In genomic region chr7:23247101-23247601, GRCh38 we compare ENCODE assay signal across 10 cellular contexts. TPM values are rescaled to one million over a fixed set of nuclear protein-coding genes. Genes with fewer than 3 reads are reported as not detected.
DNase-seq lines count a peak whose midpoint lies in the region; ATAC-seq, FAIRE-seq and TF ChIP-seq lines count a peak whose summit lies in the region.
"Had no signal": no experiment of that assay in that cellular context is flagged by ENCODE, and none has a peak within 500 bp of the region (broad histone marks: within the 10 kb centered on the region; RNA-seq: fewer than 3 reads in every experiment).

No MANE protein-coding gene starts in this region.

- H3K9ac ChIP-seq in K562 (ENCODE audit: insufficient read depth in 1 of 2, low read depth in 2 of 2, low read length in 2 of 2): 0 out of 4 replicates have a peak overlapping the region, but pooled peaks of 1 of the 2 experiments have one; percentile 29

- in situ Hi-C loops in K562 (cut with MboI): no loop called here

- no peak overlapping the region for H3K4me2 ChIP-seq in K562 (ENCODE audit: insufficient read depth, low read length)
- H3K4me2 ChIP-seq in OCI-LY7 (ENCODE audit: low read length): no peak overlapping the region

- no peaks in the 10 kb centered on the region for H3K79me2 ChIP-seq in K562 (ENCODE audit: control insufficient read depth, insufficient read depth, low read length)
- H3K79me2 ChIP-seq in OCI-LY7 (ENCODE audit: insufficient read depth, low read depth, low read length): no peaks in the 10 kb centered on the region

- H3K4me3 ChIP-seq in BJ (ENCODE audit: low read depth, low read length) (peak overlapping the region; percentile 42), K562 (no peak overlapping the region), ovary (peak overlapping the region; percentile 26), OCI-LY7 (ENCODE audit: low read depth, low read length, poor library complexity, severe bottlenecking) (no peak overlapping the region)
- H3K4me3 ChIP-seq in CD8-positive, alpha-beta T cell (ENCODE audit: low read depth, low read length): no peak overlapping the region

- no peak for ATAC-seq in K562
- peak; percentile 46 for ATAC-seq in left ventricle myocardium superior
- ATAC-seq in HG03565 (IDR thresholded peaks at IDR 0.05; ENCODE audit: unreplicated experiment): no peak
- ATAC-seq in CD8-positive, alpha-beta T cell: no peak

- 30% methylated on average over 6 of the region's 6 CpGs for WGBS in K562 (ENCODE audit: insufficient coverage, low coverage, missing lambda C conversion rate)
- 42 to 63% (median 59%) methylated on average over 6 of the region's 6 CpGs for WGBS in ovary, 3 donors

- peaks cover 8% of the 10 kb centered on the region for H3K9me3 Mint-ChIP-seq in CD8-positive, alpha-beta T cell

- H3K27ac ChIP-seq in K562 (ENCODE audit: extremely low read depth, low read depth, low read length) (no peak overlapping the region), ovary (peak overlapping the region; percentile 49 to 50), OCI-LY7 (ENCODE audit: low read depth, low read length, poor library complexity, severe bottlenecking) (no peak overlapping the region)
- no peak overlapping the region for H3K27ac ChIP-seq in CD8-positive, alpha-beta T cell (ENCODE audit: low read depth, low read length)
- H3K27ac ChIP-seq: C4-2B had no signal

- peaks cover 2 to 10% of the 10 kb centered on the region in 2 experiments; a peak in 2 of 5 replicates for H3K4me1 ChIP-seq in K562 (replicated peaks in 1 of 2; ENCODE audit: control insufficient read depth in 2 of 2, insufficient read depth in 2 of 2, low read length in 2 of 2)
- no peaks in the 10 kb centered on the region for H3K4me1 ChIP-seq in ovary (ENCODE audit: insufficient read depth)
- H3K4me1 ChIP-seq in OCI-LY7 (ENCODE audit: insufficient read depth, low read length, poor library complexity, severe bottlenecking): no peaks in the 10 kb centered on the region
- peaks cover 3% of the 10 kb centered on the region for H3K4me1 ChIP-seq in CD8-positive, alpha-beta T cell (ENCODE audit: insufficient read depth, low read length)

- TF ChIP-seq RAD21 in K562 (CRISPR knock-in tag; conservative IDR thresholded peaks at IDR 0.05 in 1 of 2, IDR thresholded peaks at IDR 0.05 in 1 of 2): no peak

- H3K36me3 ChIP-seq in BJ (ENCODE audit: control insufficient read depth, insufficient read depth, low read length) (no peaks in the 10 kb centered on the region), K562 (ENCODE audit: control insufficient read depth, insufficient read depth, low read length) (no peaks in the 10 kb centered on the region), ovary (no peaks in the 10 kb centered on the region), OCI-LY7 (ENCODE audit: insufficient read depth, low read length) (no peaks in the 10 kb centered on the region)
- H3K36me3 ChIP-seq in CD8-positive, alpha-beta T cell (ENCODE audit: insufficient read depth, low read length): no peaks in the 10 kb centered on the region

- H3K9me2 ChIP-seq in OCI-LY7 (ENCODE audit: insufficient read depth, low read length): no peaks in the 10 kb centered on the region

- H3K27me3 ChIP-seq in BJ (ENCODE audit: control insufficient read depth, insufficient read depth, low read length): no peaks in the 10 kb centered on the region
- peaks cover 0 to 10% of the 10 kb centered on the region in 2 experiments; a peak in 4 of 5 replicates for H3K27me3 ChIP-seq in K562 (ENCODE audit: control insufficient read depth in 2 of 2, insufficient read depth in 2 of 2, low read length in 2 of 2)
- H3K27me3 ChIP-seq in ovary: no peaks in the 10 kb centered on the region
- H3K27me3 ChIP-seq in CD8-positive, alpha-beta T cell (ENCODE audit: insufficient read depth, low read length): peaks cover 8% of the 10 kb centered on the region

- H3K27me3 Mint-ChIP-seq in CD8-positive, alpha-beta T cell (ENCODE audit: low read depth): peaks cover 56% of the 10 kb centered on the region

- TF ChIP-seq POLR2A in K562 (conservative IDR thresholded peaks at IDR 0.05) (no peak), ovary (IDR thresholded peaks at IDR 0.05) (no peak)

- TF ChIP-seq CTCF in BJ (IDR thresholded peaks at IDR 0.05; ENCODE audit: insufficient read depth, low read depth, low read length) (no peak), K562 (IDR thresholded peaks at IDR 0.05 in 2 of 3, conservative IDR thresholded peaks at IDR 0.05 in 1 of 3; ENCODE audit: insufficient read depth in 2 of 3, low read depth in 1 of 3, low read length in 3 of 3) (no peak), ovary (IDR thresholded peaks at IDR 0.05) (no peak), OCI-LY7 (conservative IDR thresholded peaks at IDR 0.05; ENCODE audit: low read length) (no peak)
- TF ChIP-seq CTCF in CD8-positive, alpha-beta T cell (IDR thresholded peaks at IDR 0.05): no peak

- no peak for FAIRE-seq in K562 (lab: Jason Lieb, UNC)

- intact Hi-C loops in K562 (cut with micrococcal nuclease) (no loop called here), left ventricle myocardium superior (cut with micrococcal nuclease) (no loop called here), ovary (cut with DNase I) (loop anchor here in 1 of 4 donors (10.0 kb wide), 1 partner anchor 62 kb away; the partner anchor contains the start of gene NUP42), OCI-LY7 (cut with micrococcal nuclease; ENCODE audit: unreplicated experiment) (no loop called here)
- intact Hi-C loops in CD8-positive, alpha-beta T cell (cut with DNase I, micrococcal nuclease): no loop called here

- no peak overlapping the region for H3K4me3 Mint-ChIP-seq in CD8-positive, alpha-beta T cell

- H3K9me3 ChIP-seq in K562 (replicated peaks; ENCODE audit: control insufficient read depth, insufficient read depth, low read depth, low read length): no peaks in the 10 kb centered on the region
- peaks cover 0 to 5% of the 10 kb centered on the region in 2 donors for H3K9me3 ChIP-seq in ovary
- H3K9me3 ChIP-seq in OCI-LY7 (ENCODE audit: low read length): no peaks in the 10 kb centered on the region
- no peaks in the 10 kb centered on the region for H3K9me3 ChIP-seq in CD8-positive, alpha-beta T cell (ENCODE audit: low read length)

- BruUV-seq in K562 (replicated peaks; lab: Mats Ljungman, UMichigan) (no TSS peak), OCI-LY7 (replicated peaks; lab: Mats Ljungman, UMichigan) (no TSS peak)

- POLR2A ChIA-PET in BJ (lab: Charles Lee) (no interaction called here), K562 (lab: Yijun Ruan, JAX) (interaction anchor here (0.6 to 1.1 kb wide), 4 partner anchors 9 to 419 kb away, joined by 3 read pairs; no protein-coding TSS in a partner anchor), OCI-LY7 (lab: Charles Lee) (no interaction called here)
- POLR2A ChIA-PET in CD8-positive, alpha-beta T cell (lab: Charles Lee): no interaction called here

- no peaks in the 10 kb centered on the region for H3K9me1 ChIP-seq in K562 (ENCODE audit: control insufficient read depth, insufficient read depth, low read length)

- CTCF ChIA-PET in BJ (lab: Yijun Ruan, JAX): interaction anchor here (0.8 to 1.8 kb wide), 4 partner anchors 11 to 21 kb away, joined by 5 to 9 read pairs (median 6); no protein-coding TSS in a partner anchor
- CTCF ChIA-PET in K562 (lab: Yijun Ruan, JAX; ENCODE audit: low intra/inter-chr PET ratio): interaction anchor here (0.7 kb wide), 1 partner anchor 220 kb away, joined by 5 read pairs; no protein-coding TSS in a partner anchor
- CTCF ChIA-PET in OCI-LY7 (lab: Charles Lee; ENCODE audit: unreplicated experiment): no interaction called here
- CTCF ChIA-PET in CD8-positive, alpha-beta T cell (lab: Charles Lee): interaction anchor here (0.9 to 1.1 kb wide), 2 partner anchors 25 to 27 kb away, joined by 3 read pairs; no protein-coding TSS in a partner anchor

- no peak for TF ChIP-seq EP300 in K562 (IDR thresholded peaks at IDR 0.05; ENCODE audit: low read length)
- no peak for TF ChIP-seq EP300 in ovary (IDR thresholded peaks at IDR 0.05)

- H4K20me1 ChIP-seq in K562 (replicated peaks; ENCODE audit: control insufficient read depth, insufficient read depth, low read length) (no peaks in the 10 kb centered on the region), OCI-LY7 (ENCODE audit: insufficient read depth, low read length) (no peaks in the 10 kb centered on the region)

- H3K4me1 Mint-ChIP-seq in CD8-positive, alpha-beta T cell (ENCODE audit: low read depth): peaks cover 2% of the 10 kb centered on the region

- DNase-seq in BJ (ENCODE audit: low read depth) (no peak), K562 (ENCODE audit: extremely low read depth in 1 of 4, low spot score in 3 of 4) (no peak), left ventricle myocardium superior (no peak), ovary (no peak), COLO668 (lab: John Stamatoyannopoulos, UW; ENCODE audit: unreplicated experiment) (no peak), OCI-LY7 (ENCODE audit: low spot score) (no peak)
- DNase-seq in CD8-positive, alpha-beta T cell: no peak
- DNase-seq: activated T-cell treated with anti-CD3 and anti-CD28 coated beads for 4 hours had no signal

- peak overlapping the region; percentile 58 for H2AFZ ChIP-seq in K562 (ENCODE audit: low read depth, low read length)
- H2AFZ ChIP-seq in OCI-LY7 (ENCODE audit: low read length): no peak overlapping the region

- H3K36me3 Mint-ChIP-seq in CD8-positive, alpha-beta T cell: no peaks in the 10 kb centered on the region

- H3K27ac Mint-ChIP-seq in CD8-positive, alpha-beta T cell: no peak overlapping the region

RNA-seq across cellular contexts. Expression of gene GPNMB, which starts 0.6 kb away (rescaled TPM):
- polyA plus RNA-seq in BJ (2011; rRNA removed): 54.5 and 66.8 TPM in 2 replicates
- 8.0 and 9.7 TPM in 2 replicates for polyA minus RNA-seq in BJ (2011; rRNA and poly(A)+ RNA removed)
- not detected in 2 replicates for total RNA-seq in K562 (2011; cell fraction: chromatin; rRNA removed; ENCODE audit: low replicate concordance)
- not detected in 2 replicates for total RNA-seq in K562 (2011; cell fraction: nucleolus; rRNA removed)
- 0.51 TPM in 1 of 2 replicates, not detected in the other for total RNA-seq in K562 (2011; cell fraction: nucleoplasm; rRNA removed)
- total RNA-seq in K562 (2014; rRNA removed): 0.24 and 0.64 TPM in 2 replicates
- total RNA-seq in K562 (2014; rRNA removed; fragmentation: Illumina TruSeq; extraction: Trizol): 0.15 and 0.26 TPM in 2 replicates
- total RNA-seq in K562 (2015; rRNA removed; fragmentation: Illumina TruSeq; extraction: Trizol): 0.18 and 0.41 TPM in 2 replicates
- total RNA-seq in K562 (2021): 0.20 and 0.54 TPM in 2 replicates
- polyA plus RNA-seq in K562 (2011; rRNA removed): 0.03 and 0.35 TPM in 2 replicates
- polyA plus RNA-seq in K562 (2011; cell fraction: cytosol; rRNA removed): 0.03 and 0.07 TPM in 2 replicates
- polyA plus RNA-seq in K562 (2011; cell fraction: nucleus; rRNA removed): 0.10 and 0.23 TPM in 2 replicates
- 0.18 and 0.22 TPM in 2 replicates for polyA plus RNA-seq in K562 (2012)
- polyA plus RNA-seq in K562 (2014; fragmentation: Illumina TruSeq; extraction: Trizol): 0.33 and 0.80 TPM in 2 replicates
- under 1 TPM; 0.31 to 0.67 TPM for polyA plus RNA-seq in K562 (2014; fragmentation: Nextera tagmentation; extraction: Ambion mirVana)
- 0.11 and 0.72 TPM in 2 replicates for polyA plus RNA-seq in K562 (2014; rRNA removed)
- not detected in 2 replicates for polyA minus RNA-seq in K562 (2011; rRNA and poly(A)+ RNA removed)
- not detected in 2 replicates for polyA minus RNA-seq in K562 (2011; cell fraction: cytosol; rRNA and poly(A)+ RNA removed)
- 0.40 TPM in 1 of 2 replicates, not detected in the other for polyA minus RNA-seq in K562 (2011; cell fraction: nucleus; rRNA and poly(A)+ RNA removed)
- 339 TPM for total RNA-seq in left ventricle myocardium superior
- total RNA-seq in ovary: 100 to 1,000 TPM in 2 of 7 donors, 10 to 100 TPM in 5; 13.9 to 143 (median 64.1) TPM
- polyA plus RNA-seq in ovary: 100 to 1,000 TPM in 1 of 2 donors, 10 to 100 TPM in 1; 38.0 to 431 TPM
- total RNA-seq in OCI-LY7 (2014; rRNA removed; shearing (Covaris generic)): 0.70 and 1.4 TPM in 2 replicates
- total RNA-seq in OCI-LY7 (2022): 3.0 and 3.5 TPM in 2 replicates
- not detected for total RNA-seq in CD8-positive, alpha-beta T cell

RNA-seq across cellular contexts. Expression of gene MALSU1, which starts 52.0 kb away (rescaled TPM):
- polyA plus RNA-seq in BJ (2011; rRNA removed): 26.5 and 52.7 TPM in 2 replicates
- 14.2 and 15.7 TPM in 2 replicates for polyA minus RNA-seq in BJ (2011; rRNA and poly(A)+ RNA removed)
- total RNA-seq in K562 (2011; cell fraction: chromatin; rRNA removed; ENCODE audit: low replicate concordance): 28.7 and 47.3 TPM in 2 replicates
- 20.0 and 22.1 TPM in 2 replicates for total RNA-seq in K562 (2011; cell fraction: nucleolus; rRNA removed)
- 22.9 and 23.3 TPM in 2 replicates for total RNA-seq in K562 (2011; cell fraction: nucleoplasm; rRNA removed)
- total RNA-seq in K562 (2014; rRNA removed): 221 and 308 TPM in 2 replicates
- total RNA-seq in K562 (2014; rRNA removed; fragmentation: Illumina TruSeq; extraction: Trizol): 81.2 and 83.4 TPM in 2 replicates
- total RNA-seq in K562 (2015; rRNA removed; fragmentation: Illumina TruSeq; extraction: Trizol): 76.8 and 80.0 TPM in 2 replicates
- total RNA-seq in K562 (2021): 100 and 101 TPM in 2 replicates
- 70.6 and 93.3 TPM in 2 replicates for polyA plus RNA-seq in K562 (2011; rRNA removed)
- 72.5 and 84.7 TPM in 2 replicates for polyA plus RNA-seq in K562 (2011; cell fraction: cytosol; rRNA removed)
- 37.3 and 38.5 TPM in 2 replicates for polyA plus RNA-seq in K562 (2011; cell fraction: nucleus; rRNA removed)
- 38.9 and 109 TPM in 2 replicates for polyA plus RNA-seq in K562 (2012)
- 48.2 and 82.9 TPM in 2 replicates for polyA plus RNA-seq in K562 (2014; fragmentation: Illumina TruSeq; extraction: Trizol)
- polyA plus RNA-seq in K562 (2014; fragmentation: Nextera tagmentation; extraction: Ambion mirVana): 10 to 100 TPM; 12.3 to 14.4 TPM
- polyA plus RNA-seq in K562 (2014; rRNA removed): 141 and 180 TPM in 2 replicates
- 82.0 and 88.4 TPM in 2 replicates for polyA minus RNA-seq in K562 (2011; rRNA and poly(A)+ RNA removed)
- 42.1 and 47.6 TPM in 2 replicates for polyA minus RNA-seq in K562 (2011; cell fraction: cytosol; rRNA and poly(A)+ RNA removed)
- 24.0 and 39.0 TPM in 2 replicates for polyA minus RNA-seq in K562 (2011; cell fraction: nucleus; rRNA and poly(A)+ RNA removed)
- total RNA-seq in left ventricle myocardium superior: 123 TPM
- 10 to 100 TPM; 49.8 to 88.7 (median 59.0) TPM for total RNA-seq in ovary
- 10 to 100 TPM; 44.3 to 50.5 TPM for polyA plus RNA-seq in ovary
- 107 and 132 TPM in 2 replicates for total RNA-seq in OCI-LY7 (2014; rRNA removed; shearing (Covaris generic))
- total RNA-seq in OCI-LY7 (2022): 56.1 and 66.4 TPM in 2 replicates
- 10 to 100 TPM; 56.0 to 56.6 TPM for total RNA-seq in CD8-positive, alpha-beta T cell

Comparison
In these comparisons a context has a peak if more than half of its experiments do, and no peak if none do; other contexts are left out.
1. H3K4me3 ChIP-seq: peak in BJ (single experiment) and ovary (single experiment); none in K562 (single experiment), OCI-LY7 (single experiment) and CD8-positive, alpha-beta T cell (single experiment).
2. H3K27ac ChIP-seq: peak in ovary (2 of 2); none in K562 (single experiment), OCI-LY7 (single experiment) and CD8-positive, alpha-beta T cell (single experiment).